In genomic region chr13:110911880-110912279, GRCh38 we compare ENCODE assay signal across 10 cellular contexts. TPM values are rescaled to one million over a fixed set of nuclear protein-coding genes. Genes with fewer than 3 reads are reported as not detected.
DNase-seq lines count a peak whose midpoint lies in the region; ATAC-seq, FAIRE-seq and TF ChIP-seq lines count a peak whose summit lies in the region.
"Had no signal": no experiment of that assay in that cellular context is flagged by ENCODE, and none has a peak within 500 bp of the region (broad histone marks: within the 10 kb centered on the region; RNA-seq: fewer than 3 reads in every experiment).

No MANE protein-coding gene starts in this region.

- peaks cover 73% of the 10 kb centered on the region for H3K79me2 ChIP-seq in neural cell (replicated peaks; ENCODE audit: insufficient read depth, low read length)

- no peaks in the 10 kb centered on the region for H3F3A ChIP-seq in neural cell (ENCODE audit: insufficient read depth, low read length, poor library complexity, severe bottlenecking)

- H3K27me3 ChIP-seq in neural cell (ENCODE audit: insufficient read depth, low read depth, low read length) (no peaks in the 10 kb centered on the region), upper lobe of left lung (no peaks in the 10 kb centered on the region)

- H4K20me1 ChIP-seq in neural cell (ENCODE audit: insufficient read depth), result peaks cover 28% of the 10 kb centered on the region

- H3K4me3 ChIP-seq in coronary artery, result peak overlapping the region; percentile 95
- H3K4me3 ChIP-seq in neural cell (ENCODE audit: low read length), result peak overlapping the region; percentile 87
- H3K4me3 ChIP-seq in upper lobe of left lung, result no peak overlapping the region

- peak overlapping the region in 1 of 2 donors; percentile 99 for H3K27ac ChIP-seq in coronary artery
- no peak overlapping the region for H3K27ac ChIP-seq in neural cell (ENCODE audit: low read length)
- peak overlapping the region in 2 of 4 donors; percentile 5 to 99 for H3K27ac ChIP-seq in upper lobe of left lung
- H3K27ac ChIP-seq: parathyroid adenoma had no signal

- no peaks in the 10 kb centered on the region for H3K9me2 ChIP-seq in neural cell (ENCODE audit: insufficient read depth, low read length)

- no peak for TF ChIP-seq CTCF in coronary artery (IDR thresholded peaks at IDR 0.05)
- TF ChIP-seq CTCF in neural cell (IDR thresholded peaks at IDR 0.05; ENCODE audit: poor library complexity, severe bottlenecking), result no peak
- TF ChIP-seq CTCF in upper lobe of left lung (IDR thresholded peaks at IDR 0.05), result no peak

- no peak for ATAC-seq in upper lobe of left lung (ENCODE audit: low FRiP score in 2 of 2)

- H3K9me3 ChIP-seq in neural cell (ENCODE audit: low read length), result no peaks in the 10 kb centered on the region
- H3K9me3 ChIP-seq in upper lobe of left lung, result no peaks in the 10 kb centered on the region

- DNase-seq in EH (ENCODE audit: low read depth) (peak; percentile 38), NCI-H187 treated with DMSO at 0.1 percent for 48 hours (lab: John Stamatoyannopoulos, UW) (peak; percentile 86), coronary artery (ENCODE audit: low spot score) (no peak), upper lobe of left lung (no peak), GF-D8 (lab: John Stamatoyannopoulos, UW) (no peak), NCI-H446 treated with DMSO at 0.1 percent for 48 hours (lab: John Stamatoyannopoulos, UW) (no peak), urothelium cell line (ENCODE audit: low spot score) (no peak)
- DNase-seq: activated CD4-positive, CD25-positive, alpha-beta regulatory T cell had no signal

- no peak for FAIRE-seq in urothelium cell line (lab: Jason Lieb, UNC)

- H3K36me3 ChIP-seq in neural cell (ENCODE audit: insufficient read depth, low read length) (no peaks in the 10 kb centered on the region), upper lobe of left lung (peaks cover 0 to 15% (median 6%) of the 10 kb centered on the region in 4 donors)

- TF ChIP-seq EP300 in neural cell (conservative IDR thresholded peaks at IDR 0.05; ENCODE audit: poor library complexity, severe bottlenecking) (no peak), upper lobe of left lung (IDR thresholded peaks at IDR 0.05) (no peak)

- H2AFZ ChIP-seq in neural cell (ENCODE audit: low read depth, low read length), result no peak overlapping the region
- H2AFZ ChIP-seq: parathyroid adenoma had no signal

- H3K9ac ChIP-seq in neural cell (ENCODE audit: low read length), result peak overlapping the region; percentile 21
- H3K9ac ChIP-seq: parathyroid adenoma had no signal

- H3K4me2 ChIP-seq in neural cell (ENCODE audit: low read length), result peak overlapping the region; percentile 89

- no peak for TF ChIP-seq RAD21 in neural cell (conservative IDR thresholded peaks at IDR 0.05)

- TF ChIP-seq POLR2A in upper lobe of left lung (IDR thresholded peaks at IDR 0.05), result no peak

- peaks cover 49 to 68% (median 63%) of the 10 kb centered on the region in 4 donors for H3K4me1 ChIP-seq in upper lobe of left lung
- H3K4me1 ChIP-seq: parathyroid adenoma had no signal

- 79 to 83% methylated on average over 2 of the region's 2 CpGs for WGBS in upper lobe of left lung, 2 donors

TF ChIP-seq in neural cell, 6 proteins besides CTCF, POLR2A, EP300 and RAD21:
- no peak for TF ChIP-seq POLR2AphosphoS5 (IDR thresholded peaks at IDR 0.05)
- TF ChIP-seq EZH2 (IDR thresholded peaks at IDR 0.05; ENCODE audit: borderline replicate concordance, insufficient read depth, low read length, poor library complexity, severe bottlenecking), result no peak
- no peak for TF ChIP-seq TAF1 (IDR thresholded peaks at IDR 0.05; ENCODE audit: low read depth)
- no peak for TF ChIP-seq MXI1 (conservative IDR thresholded peaks at IDR 0.05; ENCODE audit: poor library complexity, severe bottlenecking)
- TF ChIP-seq SMC3 (conservative IDR thresholded peaks at IDR 0.05; ENCODE audit: poor library complexity), result no peak
- TF ChIP-seq REST (IDR thresholded peaks at IDR 0.05; ENCODE audit: borderline replicate concordance), result no peak

RNA-seq across cellular contexts. Expression of gene ANKRD10, which starts 3.0 kb away (rescaled TPM):
- 525 and 564 TPM in 2 replicates for polyA plus RNA-seq in neural cell
- 252 and 254 TPM in 2 replicates for polyA minus RNA-seq in neural cell
- total RNA-seq in upper lobe of left lung, result 100 to 1,000 TPM in 3 of 6 donors, 10 to 100 TPM in 3; 91.4 to 190 (median 107) TPM

Comparison
In these comparisons a context has a peak if more than half of its experiments do, and no peak if none do; other contexts are left out.
1. DNase-seq: peak in EH (single experiment) and NCI-H187 treated with DMSO at 0.1 percent for 48 hours (single experiment); none in coronary artery (single experiment), upper lobe of left lung (0 of 2), GF-D8 (single experiment), NCI-H446 treated with DMSO at 0.1 percent for 48 hours (single experiment) and urothelium cell line (single experiment).
2. H3K4me3 ChIP-seq: peak in coronary artery (single experiment) and neural cell (single experiment); none in upper lobe of left lung (0 of 4).